Comparison of ENCODE assay signal across 9 cellular contexts in genomic region chr6:104940881-104941693, GRCh38. TPM values are rescaled to one million over a fixed set of nuclear protein-coding genes. Genes with fewer than 3 reads are reported as not detected.
A peak's percentile ranks its signal among the peaks of the same experiment; 100 is the strongest.
DNase-seq lines count a peak whose midpoint lies in the region; ATAC-seq and TF ChIP-seq lines count a peak whose summit lies in the region.
"Had no signal": no experiment of that assay in that cellular context is flagged by ENCODE, and none has a peak within 500 bp of the region (broad histone marks: within the 10 kb centered on the region; RNA-seq: fewer than 3 reads in every experiment).

No MANE protein-coding gene starts in this region.

- intact Hi-C loops in ovary (cut with DNase I), result no loop called here

- no peak for TF ChIP-seq EP300 in ovary (IDR thresholded peaks at IDR 0.05)

- H3K4me1 Mint-ChIP-seq in activated T-helper 17 cell treated with anti-CD3 and anti-CD28 coated beads, Interleukin-2, amount 50 U/mL, for 72 hours, result no peaks in the 10 kb centered on the region

- TF ChIP-seq POLR2A in ovary (IDR thresholded peaks at IDR 0.05), result no peak

- H3K27me3 ChIP-seq in ovary, result no peaks in the 10 kb centered on the region
- H3K27me3 ChIP-seq: BLaER1 had no signal

- ATAC-seq in activated T-helper 17 cell treated with anti-CD3 and anti-CD28 coated beads, Interleukin-2, amount 50 U/mL, for 72 hours (replicated peaks), result peak; percentile 69

- H3K9me3 Mint-ChIP-seq in activated T-helper 17 cell treated with anti-CD3 and anti-CD28 coated beads, Interleukin-2, amount 50 U/mL, for 72 hours, result no peaks in the 10 kb centered on the region

- H3K27ac ChIP-seq in ovary, result no peak overlapping the region
- H3K27ac ChIP-seq: BLaER1 had no signal

- H3K27me3 Mint-ChIP-seq in activated T-helper 17 cell treated with anti-CD3 and anti-CD28 coated beads, Interleukin-2, amount 50 U/mL, for 72 hours, result peaks cover 34% of the 10 kb centered on the region

- peaks cover 6% of the 10 kb centered on the region for H3K4me1 ChIP-seq in ovary (ENCODE audit: insufficient read depth)
- H3K4me1 ChIP-seq: BLaER1 had no signal

- H3K36me3 ChIP-seq in ovary, result no peaks in the 10 kb centered on the region
- H3K36me3 ChIP-seq: BLaER1 had no signal

- no peak overlapping the region for H3K4me3 ChIP-seq in ovary
- H3K4me3 ChIP-seq: BLaER1 had no signal

- no peaks in the 10 kb centered on the region for H3K36me3 Mint-ChIP-seq in activated T-helper 17 cell treated with anti-CD3 and anti-CD28 coated beads, Interleukin-2, amount 50 U/mL, for 72 hours (ENCODE audit: low read depth)

- WGBS in ovary, 3 donors, result 2 to 3% (median 2%) methylated on average over 84 to 103 of the region's 103 CpGs

- DNase-seq in NCI-H2081 (lab: John Stamatoyannopoulos, UW), result peak; percentile 22 to 47
- no peak for DNase-seq in NCI-H2081 treated with DMSO at 0.1 percent for 48 hours (lab: John Stamatoyannopoulos, UW)
- peak; percentile 40 for DNase-seq in HK-2 (ENCODE audit: unreplicated experiment)
- peak; percentile 18 for DNase-seq in glomerular visceral epithelial cell (ENCODE audit: extremely low spot score)
- DNase-seq in ovary, result peak in 3 of 5 donors; percentile 15 to 54 (median 27)
- DNase-seq in UCSD-AML1 (lab: John Stamatoyannopoulos, UW; ENCODE audit: unreplicated experiment), result no peak
- no peak for DNase-seq in OCI-M2 (lab: John Stamatoyannopoulos, UW; ENCODE audit: unreplicated experiment)

- peak overlapping the region; percentile 40 for H3K4me3 Mint-ChIP-seq in activated T-helper 17 cell treated with anti-CD3 and anti-CD28 coated beads, Interleukin-2, amount 50 U/mL, for 72 hours

- TF ChIP-seq CTCF in ovary (IDR thresholded peaks at IDR 0.05), result no peak

- peaks cover 0 to 17% of the 10 kb centered on the region in 2 donors for H3K9me3 ChIP-seq in ovary

- H3K27ac Mint-ChIP-seq in activated T-helper 17 cell treated with anti-CD3 and anti-CD28 coated beads, Interleukin-2, amount 50 U/mL, for 72 hours, result no peak overlapping the region

RNA-seq across cellular contexts. Expression of gene LIN28B, which starts 15.8 kb away (rescaled TPM):
- not detected for total RNA-seq in activated T-helper 17 cell treated with anti-CD3 and anti-CD28 coated beads, Interleukin-2, amount 50 U/mL, for 72 hours
- total RNA-seq in ovary, result under 1 TPM in 1 of 7 donors, not detected in 6; 0.15 TPM
- polyA plus RNA-seq in ovary, result not detected

Comparison
In these comparisons a context has a peak if more than half of its experiments do, and no peak if none do; other contexts are left out.
1. DNase-seq: peak in NCI-H2081 (2 of 2), HK-2 (single experiment), glomerular visceral epithelial cell (single experiment) and ovary (3 of 5); none in NCI-H2081 treated with DMSO at 0.1 percent for 48 hours (single experiment), UCSD-AML1 (single experiment) and OCI-M2 (single experiment).